Comparison of ENCODE assay signal across 1 cellular context in genomic region chr9:84331119-84331791, GRCh38.
TF ChIP-seq lines count a peak whose summit lies in the region.

No MANE protein-coding gene starts in this region.

TF ChIP-seq in HepG2, 621 proteins besides CTCF, POLR2A, EP300 and RAD21 (continued from another document):
- TF ChIP-seq ATRX (CRISPR knock-in tag; IDR thresholded peaks at IDR 0.05; ENCODE audit: borderline replicate concordance) (no peak), ZNF891 (CRISPR knock-in tag; IDR thresholded peaks at IDR 0.05) (no peak), HMGXB3 (CRISPR knock-in tag; IDR thresholded peaks at IDR 0.05; ENCODE audit: borderline replicate concordance) (no peak), ZNF652 (CRISPR knock-in tag; IDR thresholded peaks at IDR 0.05; ENCODE audit: borderline replicate concordance, low read depth) (no peak)
